ENCODE assay signal across 8 cellular contexts in genomic region chr17:57875109-57876022, GRCh38. TPM values are rescaled to one million over a fixed set of nuclear protein-coding genes. Genes with fewer than 3 reads are reported as not detected.
DNase-seq lines count a peak whose midpoint lies in the region; ATAC-seq and TF ChIP-seq lines count a peak whose summit lies in the region.

No MANE protein-coding gene starts in this region.

- H3K27me3 Mint-ChIP-seq in activated CD4-positive, alpha-beta T cell treated with anti-CD3 and anti-CD28 coated beads for 36 hours = peaks cover 29% of the 10 kb centered on the region

- TF ChIP-seq CTCF in DOHH2 (IDR thresholded peaks at IDR 0.05; ENCODE audit: low read depth, low read length, poor library complexity, severe bottlenecking) = peak; percentile 8
- peak; percentile 49 for TF ChIP-seq CTCF in smooth muscle cell (IDR thresholded peaks at IDR 0.05; ENCODE audit: borderline replicate concordance, insufficient read depth, poor library complexity, severe bottlenecking)

- H3K4me2 ChIP-seq in DOHH2 (ENCODE audit: low read length) = no peak overlapping the region
- H3K4me2 ChIP-seq in smooth muscle cell = peak overlapping the region; percentile 86

- no peak overlapping the region for H3K27ac Mint-ChIP-seq in activated CD4-positive, alpha-beta T cell treated with anti-CD3 and anti-CD28 coated beads for 36 hours

- ATAC-seq in HG03196 (IDR thresholded peaks at IDR 0.05; ENCODE audit: unreplicated experiment) (no peak), GM21515 (IDR thresholded peaks at IDR 0.05; ENCODE audit: unreplicated experiment) (no peak)
- no peak for ATAC-seq in activated CD4-positive, alpha-beta T cell treated with anti-CD3 and anti-CD28 coated beads for 36 hours

- H3K4me1 Mint-ChIP-seq in activated CD4-positive, alpha-beta T cell treated with anti-CD3 and anti-CD28 coated beads for 36 hours = peaks cover 33% of the 10 kb centered on the region

- DNase-seq in NCI-H1694 (lab: John Stamatoyannopoulos, UW) (peak; percentile 45), brain pericyte (ENCODE audit: low read depth, low spot score) (peak; percentile 90), iPS-NIHi7 (ENCODE audit: extremely low spot score) (peak; percentile 74), smooth muscle cell (lab: John Stamatoyannopoulos, UW; ENCODE audit: unreplicated experiment) (peak; percentile 71)
- DNase-seq in activated CD4-positive, alpha-beta T cell treated with anti-CD3 and anti-CD28 coated beads for 36 hours = no peak

- H3F3A ChIP-seq in DOHH2 (ENCODE audit: control insufficient read depth, insufficient read depth) (no peaks in the 10 kb centered on the region), smooth muscle cell (ENCODE audit: low read depth) (peaks cover 33% of the 10 kb centered on the region)

- no peak overlapping the region for H3K4me3 ChIP-seq in DOHH2 (ENCODE audit: low read length)
- peak overlapping the region; percentile 21 for H3K4me3 ChIP-seq in smooth muscle cell

- H4K20me1 ChIP-seq in DOHH2 (ENCODE audit: control insufficient read depth, insufficient read depth, low read depth, low read length) (no peaks in the 10 kb centered on the region), smooth muscle cell (ENCODE audit: low read depth) (no peaks in the 10 kb centered on the region)

- no peaks in the 10 kb centered on the region for H3K9me2 ChIP-seq in DOHH2 (replicated peaks; ENCODE audit: control insufficient read depth, low read length)

- peaks cover 48% of the 10 kb centered on the region for H3K27me3 ChIP-seq in DOHH2 (ENCODE audit: control insufficient read depth, low read length)
- H3K27me3 ChIP-seq in smooth muscle cell (ENCODE audit: low read depth) = no peaks in the 10 kb centered on the region

- H3K36me3 Mint-ChIP-seq in activated CD4-positive, alpha-beta T cell treated with anti-CD3 and anti-CD28 coated beads for 36 hours (ENCODE audit: low read depth) = no peaks in the 10 kb centered on the region

- CTCF ChIA-PET in activated CD4-positive, alpha-beta T cell treated with anti-CD3 and anti-CD28 coated beads for 36 hours (lab: Charles Lee) = interaction anchor here (0.8 to 1.9 kb wide), 4 partner anchors 15 to 124 kb away, joined by 3 to 8 read pairs (median 6); no protein-coding TSS in a partner anchor

- H3K4me1 ChIP-seq in DOHH2 (ENCODE audit: control insufficient read depth, low read length) (peaks cover 32% of the 10 kb centered on the region), smooth muscle cell (ENCODE audit: low read depth) (peaks cover 40% of the 10 kb centered on the region)

- H2AFZ ChIP-seq in smooth muscle cell (ENCODE audit: low read depth) = no peak overlapping the region

- POLR2A ChIA-PET in activated CD4-positive, alpha-beta T cell treated with anti-CD3 and anti-CD28 coated beads for 36 hours (lab: Charles Lee) = no interaction called here

- H3K36me3 ChIP-seq in DOHH2 (ENCODE audit: control insufficient read depth, low read length) (no peaks in the 10 kb centered on the region), smooth muscle cell (ENCODE audit: low read depth) (no peaks in the 10 kb centered on the region)

- intact Hi-C loops in activated CD4-positive, alpha-beta T cell treated with anti-CD3 and anti-CD28 coated beads for 36 hours (cut with DNase I, micrococcal nuclease) = no loop called here

- no peaks in the 10 kb centered on the region for H3K9me3 ChIP-seq in DOHH2 (ENCODE audit: control insufficient read depth, insufficient read depth, low read length)
- H3K9me3 ChIP-seq in smooth muscle cell (replicated peaks; ENCODE audit: low read depth) = no peaks in the 10 kb centered on the region

- peak overlapping the region; percentile 89 for H3K9ac ChIP-seq in smooth muscle cell (ENCODE audit: low read depth)

- H3K9me3 Mint-ChIP-seq in activated CD4-positive, alpha-beta T cell treated with anti-CD3 and anti-CD28 coated beads for 36 hours (ENCODE audit: low read depth) = no peaks in the 10 kb centered on the region

- H3K27ac ChIP-seq in DOHH2 (ENCODE audit: low read depth, low read length) = no peak overlapping the region
- H3K27ac ChIP-seq in smooth muscle cell (ENCODE audit: low read depth) = peak overlapping the region; percentile 96

- WGBS in smooth muscle cell (ENCODE audit: low lambda C conversion rate) = 26% methylated on average over 13 of the region's 13 CpGs

- no peak overlapping the region for H3K4me3 Mint-ChIP-seq in activated CD4-positive, alpha-beta T cell treated with anti-CD3 and anti-CD28 coated beads for 36 hours

- H3K79me2 ChIP-seq in DOHH2 (ENCODE audit: control insufficient read depth, low read length) = no peaks in the 10 kb centered on the region
- no peaks in the 10 kb centered on the region for H3K79me2 ChIP-seq in smooth muscle cell (ENCODE audit: low read depth)

RNA-seq across cellular contexts. Expression of gene MRPS23, which starts 25.5 kb away (rescaled TPM):
- 32.3 and 33.1 TPM in 2 replicates for total RNA-seq in smooth muscle cell
- polyA plus RNA-seq in smooth muscle cell = 48.4 and 51.1 TPM in 2 replicates
- 10 to 100 TPM; 42.6 to 69.7 TPM for total RNA-seq in activated CD4-positive, alpha-beta T cell treated with anti-CD3 and anti-CD28 coated beads for 36 hours
